In genomic region chr20:653110-653589, GRCh38 we compare ENCODE assay signal across 1 cellular context.
TF ChIP-seq lines count a peak whose summit lies in the region.

TSS of gene SRXN1 (minus strand) at chr20:653200. CDS start at chr20:653185, 15 bp downstream.

TF ChIP-seq in HepG2, 621 proteins besides CTCF, POLR2A, EP300 and RAD21 (continued from another document and continues in another):
- peak; percentile 67; the same call in 1 of the 2 replicates for TF ChIP-seq RERE (CRISPR knock-in tag; IDR thresholded peaks at IDR 0.05; ENCODE audit: low read depth)
- 0 out of 2 replicates have a peak, but pooled peaks have one; percentile 21 for TF ChIP-seq CC2D1A (CRISPR knock-in tag; IDR thresholded peaks at IDR 0.05)
- TF ChIP-seq ZBTB21 (CRISPR knock-in tag; IDR thresholded peaks at IDR 0.05), result no peak
- no peak for TF ChIP-seq PTBP1 (IDR thresholded peaks at IDR 0.05; ENCODE audit: low read depth, low read length, poor library complexity, severe bottlenecking)
- TF ChIP-seq, protein P1, sequence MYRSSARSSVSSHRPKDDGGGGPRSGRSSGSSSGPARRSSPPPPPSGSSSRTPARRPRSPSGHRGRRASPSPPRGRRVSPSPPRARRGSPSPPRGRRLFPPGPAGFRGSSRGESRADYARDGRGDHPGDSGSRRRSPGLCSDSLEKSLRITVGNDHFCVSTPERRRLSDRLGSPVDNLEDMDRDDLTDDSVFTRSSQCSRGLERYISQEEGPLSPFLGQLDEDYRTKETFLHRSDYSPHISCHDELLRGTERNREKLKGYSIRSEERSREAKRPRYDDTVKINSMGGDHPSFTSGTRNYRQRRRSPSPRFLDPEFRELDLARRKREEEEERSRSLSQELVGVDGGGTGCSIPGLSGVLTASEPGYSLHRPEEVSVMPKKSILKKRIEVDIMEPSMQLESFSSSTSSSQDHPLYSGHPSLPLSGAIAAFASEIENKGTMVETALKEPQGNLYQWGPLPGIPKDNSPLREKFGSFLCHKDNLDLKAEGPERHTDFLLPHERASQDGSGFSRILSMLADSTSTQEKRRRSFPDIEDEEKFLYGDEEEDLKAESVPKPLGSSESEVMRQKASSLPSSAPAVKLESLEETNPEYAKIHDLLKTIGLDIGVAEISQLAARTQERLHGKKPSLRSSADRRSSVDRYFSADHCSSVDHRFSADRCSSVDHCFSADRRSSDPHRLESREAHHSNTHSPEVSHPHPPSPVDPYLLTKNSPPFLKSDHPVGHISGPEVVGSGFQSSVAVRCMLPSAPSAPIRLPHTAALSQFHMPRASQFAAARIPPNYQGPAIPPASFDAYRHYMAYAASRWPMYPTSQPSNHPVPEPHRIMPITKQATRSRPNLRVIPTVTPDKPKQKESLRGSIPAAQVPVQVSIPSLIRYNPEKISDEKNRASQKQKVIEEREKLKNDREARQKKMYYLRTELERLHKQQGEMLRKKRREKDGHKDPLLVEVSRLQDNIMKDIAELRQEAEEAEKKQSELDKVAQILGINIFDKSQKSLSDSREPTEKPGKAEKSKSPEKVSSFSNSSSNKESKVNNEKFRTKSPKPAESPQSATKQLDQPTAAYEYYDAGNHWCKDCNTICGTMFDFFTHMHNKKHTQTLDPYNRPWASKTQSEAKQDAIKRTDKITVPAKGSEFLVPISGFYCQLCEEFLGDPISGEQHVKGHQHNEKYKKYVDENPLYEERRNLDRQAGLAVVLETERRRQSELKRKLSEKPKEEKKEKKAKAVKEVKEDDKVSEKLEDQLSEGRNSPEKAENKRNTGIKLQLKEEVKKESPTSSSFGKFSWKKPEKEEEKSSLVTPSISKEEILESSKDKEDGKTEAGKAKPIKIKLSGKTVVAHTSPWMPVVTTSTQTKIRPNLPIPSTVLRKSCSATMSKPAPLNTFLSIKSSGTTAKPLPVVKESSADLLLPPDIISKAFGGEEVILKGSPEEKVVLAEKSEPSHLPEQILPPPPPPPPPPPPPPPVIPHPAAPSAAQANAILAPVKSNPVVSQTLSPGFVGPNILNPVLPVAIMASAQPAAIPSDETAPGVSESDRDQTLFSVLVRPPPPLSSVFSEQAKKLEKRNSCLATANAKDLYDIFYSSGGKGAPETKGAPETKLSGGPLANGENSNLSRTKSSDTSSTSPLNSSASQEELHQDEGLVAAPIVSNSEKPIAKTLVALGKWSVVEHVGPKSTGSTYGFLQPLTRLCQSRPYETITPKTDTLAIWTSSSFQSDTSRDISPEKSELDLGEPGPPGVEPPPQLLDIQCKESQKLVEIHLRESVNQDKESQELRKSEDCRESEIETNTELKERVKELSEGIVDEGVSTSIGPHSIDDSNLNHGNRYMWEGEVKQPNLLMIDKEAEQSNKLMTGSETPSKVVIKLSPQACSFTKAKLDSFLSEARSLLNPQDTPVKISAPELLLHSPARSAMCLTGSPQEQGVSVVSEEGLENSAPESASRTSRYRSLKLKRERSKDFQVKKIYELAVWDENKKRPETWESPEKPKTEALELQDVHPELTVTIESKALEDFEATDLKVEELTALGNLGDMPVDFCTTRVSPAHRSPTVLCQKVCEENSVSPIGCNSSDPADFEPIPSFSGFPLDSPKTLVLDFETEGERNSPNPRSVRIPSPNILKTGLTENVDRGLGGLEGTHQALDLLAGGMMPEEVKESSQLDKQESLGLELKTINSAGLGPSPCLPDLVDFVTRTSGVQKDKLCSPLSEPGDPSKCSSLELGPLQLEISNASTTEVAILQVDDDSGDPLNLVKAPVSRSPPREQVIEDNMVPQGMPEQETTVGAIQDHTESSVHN (CRISPR knock-in tag; IDR thresholded peaks at IDR 0.05), result no peak
- peak; percentile 95 for TF ChIP-seq ZNF547 (CRISPR knock-in tag; IDR thresholded peaks at IDR 0.05)
- TF ChIP-seq SRF (IDR thresholded peaks at IDR 0.05; ENCODE audit: low read depth, low read length), result 0 out of 2 replicates have a peak, but pooled peaks have one; percentile 22
- TF ChIP-seq ZNF782 (CRISPR knock-in tag; IDR thresholded peaks at IDR 0.05; ENCODE audit: borderline replicate concordance), result peak; percentile 16; the same call in 1 of the 2 replicates
- TF ChIP-seq SNAPC5 (CRISPR knock-in tag; IDR thresholded peaks at IDR 0.05; ENCODE audit: borderline replicate concordance), result 0 out of 2 replicates have a peak, but pooled peaks have one; percentile 16
- TF ChIP-seq, protein P2, sequence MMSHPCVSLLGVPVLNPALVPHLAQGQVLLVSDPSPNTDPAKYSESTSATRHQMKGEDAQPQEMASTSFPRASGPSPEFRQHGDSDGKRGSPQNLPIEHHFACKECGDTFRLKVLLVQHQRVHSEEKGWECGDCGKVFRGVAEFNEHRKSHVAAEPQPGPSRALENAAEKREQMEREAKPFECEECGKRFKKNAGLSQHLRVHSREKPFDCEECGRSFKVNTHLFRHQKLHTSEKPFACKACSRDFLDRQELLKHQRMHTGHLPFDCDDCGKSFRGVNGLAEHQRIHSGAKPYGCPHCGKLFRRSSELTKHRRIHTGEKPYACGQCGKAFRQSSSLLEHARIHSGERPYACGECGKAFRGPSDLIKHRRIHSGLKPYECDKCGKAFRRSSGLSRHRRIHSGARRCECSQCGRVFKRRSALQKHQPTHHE (CRISPR knock-in tag; IDR thresholded peaks at IDR 0.05; ENCODE audit: borderline replicate concordance), result peak; percentile 70; the same call in 1 of the 2 replicates
- peak; percentile 52; the same call in 1 of the 2 replicates for TF ChIP-seq E2F2 (CRISPR knock-in tag; IDR thresholded peaks at IDR 0.05; ENCODE audit: borderline replicate concordance)
- 0 out of 2 replicates have a peak, but pooled peaks have one; percentile 56 for TF ChIP-seq PBX3 (CRISPR knock-in tag; IDR thresholded peaks at IDR 0.05; ENCODE audit: borderline replicate concordance)
- TF ChIP-seq ZNF24 (IDR thresholded peaks at IDR 0.05), result peak; percentile 6; the same call in 1 of the 2 replicates
- TF ChIP-seq NFKBIZ (CRISPR knock-in tag; IDR thresholded peaks at IDR 0.05), result peak; percentile 1; the same call in 1 of the 2 replicates
- TF ChIP-seq ZNF335 (CRISPR knock-in tag; IDR thresholded peaks at IDR 0.05), result no peak
- TF ChIP-seq ZNF546 (CRISPR knock-in tag; conservative IDR thresholded peaks at IDR 0.05), result peak; percentile 88
- TF ChIP-seq KAT8 (CRISPR knock-in tag; IDR thresholded peaks at IDR 0.05), result no peak; the same call in 1 of the 2 replicates
- TF ChIP-seq ETS1 (CRISPR knock-in tag; IDR thresholded peaks at IDR 0.05), result peak; percentile 65; the same call in 1 of the 2 replicates
- no peak for TF ChIP-seq GTF2F1 (IDR thresholded peaks at IDR 0.05; ENCODE audit: low read length)
- TF ChIP-seq FOXA1 (IDR thresholded peaks at IDR 0.05), result no peak
- no peak for TF ChIP-seq FOXA1 (CRISPR knock-in tag; IDR thresholded peaks at IDR 0.05)
- peak; percentile 22; the same call in 1 of the 2 replicates for TF ChIP-seq SALL1 (CRISPR knock-in tag; IDR thresholded peaks at IDR 0.05)
- no peak for TF ChIP-seq CBX5 (CRISPR knock-in tag; IDR thresholded peaks at IDR 0.05; ENCODE audit: borderline replicate concordance)
- TF ChIP-seq ZNF720 (CRISPR knock-in tag; IDR thresholded peaks at IDR 0.05), result no peak
- TF ChIP-seq MAZ (IDR thresholded peaks at IDR 0.05; ENCODE audit: borderline replicate concordance, low read depth, low read length), result peak; percentile 94
- TF ChIP-seq MAZ (CRISPR knock-in tag; IDR thresholded peaks at IDR 0.05; ENCODE audit: low read depth), result peak; percentile 98
- no peak for TF ChIP-seq ZIK1 (CRISPR knock-in tag; IDR thresholded peaks at IDR 0.05; ENCODE audit: borderline replicate concordance, low read depth)
- no peak for TF ChIP-seq ZNF75D (CRISPR knock-in tag; IDR thresholded peaks at IDR 0.05; ENCODE audit: borderline replicate concordance)
- 0 out of 2 replicates have a peak, but pooled peaks have one; percentile 42 for TF ChIP-seq ZNF124 (CRISPR knock-in tag; IDR thresholded peaks at IDR 0.05)
- TF ChIP-seq, protein P3, sequence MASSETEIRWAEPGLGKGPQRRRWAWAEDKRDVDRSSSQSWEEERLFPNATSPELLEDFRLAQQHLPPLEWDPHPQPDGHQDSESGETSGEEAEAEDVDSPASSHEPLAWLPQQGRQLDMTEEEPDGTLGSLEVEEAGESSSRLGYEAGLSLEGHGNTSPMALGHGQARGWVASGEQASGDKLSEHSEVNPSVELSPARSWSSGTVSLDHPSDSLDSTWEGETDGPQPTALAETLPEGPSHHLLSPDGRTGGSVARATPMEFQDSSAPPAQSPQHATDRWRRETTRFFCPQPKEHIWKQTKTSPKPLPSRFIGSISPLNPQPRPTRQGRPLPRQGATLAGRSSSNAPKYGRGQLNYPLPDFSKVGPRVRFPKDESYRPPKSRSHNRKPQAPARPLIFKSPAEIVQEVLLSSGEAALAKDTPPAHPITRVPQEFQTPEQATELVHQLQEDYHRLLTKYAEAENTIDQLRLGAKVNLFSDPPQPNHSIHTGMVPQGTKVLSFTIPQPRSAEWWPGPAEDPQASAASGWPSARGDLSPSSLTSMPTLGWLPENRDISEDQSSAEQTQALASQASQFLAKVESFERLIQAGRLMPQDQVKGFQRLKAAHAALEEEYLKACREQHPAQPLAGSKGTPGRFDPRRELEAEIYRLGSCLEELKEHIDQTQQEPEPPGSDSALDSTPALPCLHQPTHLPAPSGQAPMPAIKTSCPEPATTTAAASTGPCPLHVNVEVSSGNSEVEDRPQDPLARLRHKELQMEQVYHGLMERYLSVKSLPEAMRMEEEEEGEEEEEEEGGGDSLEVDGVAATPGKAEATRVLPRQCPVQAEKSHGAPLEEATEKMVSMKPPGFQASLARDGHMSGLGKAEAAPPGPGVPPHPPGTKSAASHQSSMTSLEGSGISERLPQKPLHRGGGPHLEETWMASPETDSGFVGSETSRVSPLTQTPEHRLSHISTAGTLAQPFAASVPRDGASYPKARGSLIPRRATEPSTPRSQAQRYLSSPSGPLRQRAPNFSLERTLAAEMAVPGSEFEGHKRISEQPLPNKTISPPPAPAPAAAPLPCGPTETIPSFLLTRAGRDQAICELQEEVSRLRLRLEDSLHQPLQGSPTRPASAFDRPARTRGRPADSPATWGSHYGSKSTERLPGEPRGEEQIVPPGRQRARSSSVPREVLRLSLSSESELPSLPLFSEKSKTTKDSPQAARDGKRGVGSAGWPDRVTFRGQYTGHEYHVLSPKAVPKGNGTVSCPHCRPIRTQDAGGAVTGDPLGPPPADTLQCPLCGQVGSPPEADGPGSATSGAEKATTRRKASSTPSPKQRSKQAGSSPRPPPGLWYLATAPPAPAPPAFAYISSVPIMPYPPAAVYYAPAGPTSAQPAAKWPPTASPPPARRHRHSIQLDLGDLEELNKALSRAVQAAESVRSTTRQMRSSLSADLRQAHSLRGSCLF (CRISPR knock-in tag; IDR thresholded peaks at IDR 0.05; ENCODE audit: borderline replicate concordance), result no peak
- TF ChIP-seq FOXJ3 (CRISPR knock-in tag; IDR thresholded peaks at IDR 0.05; ENCODE audit: borderline replicate concordance), result no peak
- no peak for TF ChIP-seq NCOA1 (CRISPR knock-in tag; IDR thresholded peaks at IDR 0.05)
- TF ChIP-seq JUN (CRISPR knock-in tag; IDR thresholded peaks at IDR 0.05), result peak; percentile 14; the same call in 1 of the 2 replicates
